14 cellular contexts compared by ENCODE assay signal in the genomic region with DNA sequence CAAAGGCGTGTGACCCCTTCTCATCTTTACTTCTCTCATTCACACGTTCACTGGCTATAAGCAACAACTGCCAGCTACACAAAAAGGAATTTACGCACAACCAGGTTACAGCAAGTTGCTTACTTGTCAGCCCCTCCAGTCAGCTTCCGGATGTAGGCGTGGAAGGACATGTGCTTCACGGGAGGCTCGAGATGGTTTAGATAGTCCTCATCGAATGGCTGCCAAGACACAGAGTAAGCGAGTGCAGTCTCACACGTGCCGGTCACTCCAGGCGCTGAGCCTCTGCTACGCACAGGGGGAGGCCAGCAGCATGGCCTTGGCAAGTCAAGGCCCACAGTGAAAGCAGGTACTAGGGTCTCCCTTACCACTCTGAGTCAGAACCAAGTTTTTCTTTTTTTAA. TPM values are rescaled to one million over a fixed set of nuclear protein-coding genes. Genes with fewer than 3 reads are reported as not detected.
A peak's percentile ranks its signal among the peaks of the same experiment; 100 is the strongest.
DNase-seq lines count a peak whose midpoint lies in the region; ATAC-seq and TF ChIP-seq lines count a peak whose summit lies in the region.
"Had no signal": no experiment of that assay in that cellular context is flagged by ENCODE, and none has a peak within 500 bp of the region (broad histone marks: within the 10 kb centered on the region; RNA-seq: fewer than 3 reads in every experiment).

No MANE protein-coding gene starts in this region.

- DNase-seq in right cardiac atrium (no peak), Right ventricle myocardium superior (no peak), RWPE1 (ENCODE audit: low spot score) (no peak), NAMALWA (ENCODE audit: low spot score) (no peak)
- peak; percentile 44 for DNase-seq in natural killer cell treated with Interleukin-12 subunit alpha and Interleukin-12 subunit beta and Interleukin-15 and Interleukin-18, amount 100 ng/mL, for 72 hours (ENCODE audit: low spot score)
- DNase-seq: Calu3; CD4-positive, alpha-beta T cell; H7; NCI-H1105; NCI-H187; NCI-H69 had no signal

- H3K9me3 ChIP-seq in right cardiac atrium (ENCODE audit: control insufficient read depth, low read length), result no peaks in the 10 kb centered on the region

- CTCF ChIA-PET in RWPE1 (lab: Yijun Ruan, JAX), result interaction anchor here (0.5 kb wide), 1 partner anchor 90 kb away, joined by 3 read pairs; no protein-coding TSS in a partner anchor

- no peak overlapping the region for H3K4me3 Mint-ChIP-seq in natural killer cell treated with Interleukin-12 subunit alpha and Interleukin-12 subunit beta and Interleukin-15 and Interleukin-18, amount 100 ng/mL, for 72 hours
- H3K4me3 Mint-ChIP-seq: CD4-positive, alpha-beta T cell had no signal

- ATAC-seq in right cardiac atrium, result peak; percentile 23 to 51
- no peak for ATAC-seq in Right ventricle myocardium superior (ENCODE audit: poor library complexity)
- ATAC-seq in natural killer cell treated with Interleukin-12 subunit alpha and Interleukin-12 subunit beta and Interleukin-15 and Interleukin-18, amount 100 ng/mL, for 72 hours, result no peak
- ATAC-seq in HG03280 (IDR thresholded peaks at IDR 0.05; ENCODE audit: unreplicated experiment), result no peak
- no peak for ATAC-seq in HG02970 (IDR thresholded peaks at IDR 0.05; ENCODE audit: low FRiP score, unreplicated experiment)

- POLR2A ChIA-PET in RWPE1 (lab: Yijun Ruan, JAX; ENCODE audit: low non-redundant PET), result interaction anchor here (0.7 kb wide), 1 partner anchor 45 kb away, joined by 4 read pairs; no protein-coding TSS in a partner anchor

- no peaks in the 10 kb centered on the region for H3K27me3 Mint-ChIP-seq in natural killer cell treated with Interleukin-12 subunit alpha and Interleukin-12 subunit beta and Interleukin-15 and Interleukin-18, amount 100 ng/mL, for 72 hours
- H3K27me3 Mint-ChIP-seq: CD4-positive, alpha-beta T cell had no signal

- no peaks in the 10 kb centered on the region for H3K27me3 ChIP-seq in right cardiac atrium (ENCODE audit: control insufficient read depth, insufficient read depth)

- no peaks in the 10 kb centered on the region for H3K9me3 Mint-ChIP-seq in natural killer cell treated with Interleukin-12 subunit alpha and Interleukin-12 subunit beta and Interleukin-15 and Interleukin-18, amount 100 ng/mL, for 72 hours
- H3K9me3 Mint-ChIP-seq: CD4-positive, alpha-beta T cell had no signal

- WGBS in right cardiac atrium, result 72% methylated on average over 13 of the region's 13 CpGs

- no peak for TF ChIP-seq CTCF in RWPE1 (conservative IDR thresholded peaks at IDR 0.05; ENCODE audit: low read depth)

- no peak overlapping the region for H3K27ac ChIP-seq in right cardiac atrium (ENCODE audit: low read length)
- peak overlapping the region; percentile 4 for H3K27ac ChIP-seq in RWPE1

- peaks cover 11% of the 10 kb centered on the region for H3K36me3 Mint-ChIP-seq in natural killer cell treated with Interleukin-12 subunit alpha and Interleukin-12 subunit beta and Interleukin-15 and Interleukin-18, amount 100 ng/mL, for 72 hours

- no peaks in the 10 kb centered on the region for H3K4me1 ChIP-seq in right cardiac atrium (ENCODE audit: control insufficient read depth, insufficient read depth, low read length)

- peaks cover 4 to 14% of the 10 kb centered on the region in 2 donors for H3K4me1 Mint-ChIP-seq in natural killer cell treated with Interleukin-12 subunit alpha and Interleukin-12 subunit beta and Interleukin-15 and Interleukin-18, amount 100 ng/mL, for 72 hours (ENCODE audit: low read depth in 2 of 2)

- intact Hi-C loops in right cardiac atrium (cut with DNase I), result loop anchor here in 3 of 4 donors (10.0 kb wide), 1 partner anchor 354 kb away; no protein-coding TSS in a partner anchor
- intact Hi-C loops in Right ventricle myocardium superior (cut with DNase I), result no loop called here

- H3K4me3 ChIP-seq in right cardiac atrium (ENCODE audit: low read length), result no peak overlapping the region

- H3K27ac Mint-ChIP-seq in natural killer cell treated with Interleukin-12 subunit alpha and Interleukin-12 subunit beta and Interleukin-15 and Interleukin-18, amount 100 ng/mL, for 72 hours, result no peak overlapping the region
- H3K27ac Mint-ChIP-seq: CD4-positive, alpha-beta T cell had no signal

RNA-seq across cellular contexts. Expression of a gene that starts 28.3 kb away (rescaled TPM):
- total RNA-seq in right cardiac atrium, result 100 to 1,000 TPM in 1 of 4 donors, 10 to 100 TPM in 3; 83.5 to 106 (median 89.5) TPM
- 36.8 TPM for polyA plus RNA-seq in right cardiac atrium
- total RNA-seq in Right ventricle myocardium superior, result 81.1 TPM
- 100 to 1,000 TPM; 161 to 174 TPM for total RNA-seq in natural killer cell treated with Interleukin-12 subunit alpha and Interleukin-12 subunit beta and Interleukin-15 and Interleukin-18, amount 100 ng/mL, for 72 hours

RNA-seq across cellular contexts. Expression of a gene that starts 28.4 kb away (rescaled TPM):
- under 1 TPM in 2 of 4 donors, not detected in 2; 0.24 to 0.31 TPM for total RNA-seq in right cardiac atrium
- 0.27 TPM for polyA plus RNA-seq in right cardiac atrium
- 0.24 TPM for total RNA-seq in Right ventricle myocardium superior
- total RNA-seq in natural killer cell treated with Interleukin-12 subunit alpha and Interleukin-12 subunit beta and Interleukin-15 and Interleukin-18, amount 100 ng/mL, for 72 hours, result under 1 TPM in 1 of 2 donors, not detected in 1; 0.50 TPM

RNA-seq across cellular contexts. Expression of a gene that starts 47.7 kb away (rescaled TPM):
- under 1 TPM in 1 of 4 donors, not detected in 3; 0.41 TPM for total RNA-seq in right cardiac atrium
- not detected for polyA plus RNA-seq in right cardiac atrium
- total RNA-seq in Right ventricle myocardium superior, result not detected
- 1 to 10 TPM; 4.8 to 8.9 TPM for total RNA-seq in natural killer cell treated with Interleukin-12 subunit alpha and Interleukin-12 subunit beta and Interleukin-15 and Interleukin-18, amount 100 ng/mL, for 72 hours
- total RNA-seq: Calu3, MCF 10A had no signal

RNA-seq across cellular contexts. Expression of a gene that starts 56.5 kb away (rescaled TPM):
- total RNA-seq in right cardiac atrium, result 10 to 100 TPM; 12.0 to 15.3 (median 13.5) TPM
- 13.0 TPM for polyA plus RNA-seq in right cardiac atrium
- 13.0 TPM for total RNA-seq in Right ventricle myocardium superior
- total RNA-seq in natural killer cell treated with Interleukin-12 subunit alpha and Interleukin-12 subunit beta and Interleukin-15 and Interleukin-18, amount 100 ng/mL, for 72 hours, result 10 to 100 TPM; 35.5 to 76.6 TPM

RNA-seq across cellular contexts. Expression of a gene that starts 57.8 kb away (rescaled TPM):
- total RNA-seq in right cardiac atrium (10 to 100 TPM; 20.7 to 27.9 (median 24.6) TPM), Right ventricle myocardium superior (16.1 TPM)
- 41.0 TPM for polyA plus RNA-seq in right cardiac atrium
- 10 to 100 TPM; 35.2 to 45.6 TPM for total RNA-seq in natural killer cell treated with Interleukin-12 subunit alpha and Interleukin-12 subunit beta and Interleukin-15 and Interleukin-18, amount 100 ng/mL, for 72 hours

Comparison
In these comparisons a context has a peak if more than half of its experiments do, and no peak if none do; other contexts are left out.
1. ATAC-seq: peak in right cardiac atrium (2 of 2); none in Right ventricle myocardium superior (single experiment), natural killer cell treated with Interleukin-12 subunit alpha and Interleukin-12 subunit beta and Interleukin-15 and Interleukin-18, amount 100 ng/mL, for 72 hours (0 of 2), HG03280 (single experiment) and HG02970 (single experiment).